In the genomic region with DNA sequence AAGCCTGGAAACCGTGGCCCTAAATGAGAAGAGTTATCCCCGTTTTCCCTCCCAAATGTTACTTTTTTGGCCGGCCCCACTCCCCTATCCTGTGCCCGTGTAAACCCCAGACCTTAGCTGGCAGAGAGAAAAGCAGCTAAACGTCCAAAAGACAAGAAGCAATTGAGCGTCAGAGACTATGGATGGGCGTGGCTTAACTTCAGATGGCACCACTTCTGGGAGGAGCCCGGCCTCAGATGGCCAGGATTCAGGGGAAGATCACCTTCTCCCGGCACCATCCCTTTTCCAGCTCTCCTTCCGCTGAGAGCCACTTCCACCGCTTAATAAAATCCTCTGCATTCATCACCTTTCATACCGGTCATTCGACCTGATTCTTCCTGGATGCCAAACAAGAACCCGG, we compare ENCODE assay signal across 20 cellular contexts.
DNase-seq lines count a peak whose midpoint lies in the region; ATAC-seq, FAIRE-seq and TF ChIP-seq lines count a peak whose summit lies in the region.
"Had no signal": no experiment of that assay in that cellular context is flagged by ENCODE, and none has a peak within 500 bp of the region (broad histone marks: within the 10 kb centered on the region; RNA-seq: fewer than 3 reads in every experiment).

No MANE protein-coding gene starts in this region.

- CTCF ChIA-PET in H1 (lab: Charles Lee; ENCODE audit: partially characterized antibody), result interaction anchor here (1.9 kb wide), 1 partner anchor 10 kb away, joined by 7 read pairs; no protein-coding TSS in a partner anchor

- no peak overlapping the region for H2BK15ac ChIP-seq in H1 (ENCODE audit: low read length)

- H4K20me1 ChIP-seq in H1 (replicated peaks in 1 of 2; ENCODE audit: control insufficient read depth in 1 of 2, insufficient read depth in 2 of 2, low read length in 2 of 2), result no peaks in the 10 kb centered on the region
- no peaks in the 10 kb centered on the region for H4K20me1 ChIP-seq in hepatocyte (ENCODE audit: insufficient read depth, poor library complexity, severe bottlenecking)

- FAIRE-seq in H1 (lab: Jason Lieb, UNC), result no peak
- FAIRE-seq: A204.1, D721Med, GM12892, GM18507 had no signal

- no peak overlapping the region for H2BK20ac ChIP-seq in H1 (ENCODE audit: low read length)

- H3K36me3 ChIP-seq in HUES6 (ENCODE audit: control insufficient read depth, insufficient read depth, low read length) (no peaks in the 10 kb centered on the region), H1 (ENCODE audit: control insufficient read depth in 2 of 4, insufficient read depth in 4 of 4, low read length in 3 of 4) (no peaks in the 10 kb centered on the region), hepatocyte (replicated peaks; ENCODE audit: insufficient read depth, low read depth) (no peaks in the 10 kb centered on the region)
- H3K36me3 ChIP-seq: BE2C had no signal

- H2AFZ ChIP-seq in H1 (ENCODE audit: low read length) (peak overlapping the region; percentile 94), hepatocyte (no peak overlapping the region)
- H2AFZ ChIP-seq: GM23248 had no signal

- H3K23ac ChIP-seq in H1 (ENCODE audit: insufficient read length), result no peak overlapping the region

- H3K56ac ChIP-seq in H1 (replicated peaks; ENCODE audit: insufficient read length, low read depth, low read length), result no peak overlapping the region

- no peak overlapping the region for H4K91ac ChIP-seq in H1 (replicated peaks; ENCODE audit: insufficient read length, low read length)

- H4K8ac ChIP-seq in H1 (ENCODE audit: extremely low read depth, insufficient read depth, low read length), result no peak overlapping the region

- H2AK5ac ChIP-seq in H1 (ENCODE audit: low read depth, low read length), result no peak overlapping the region

- no peaks in the 10 kb centered on the region for H3K4me1 ChIP-seq in HUES6 (ENCODE audit: control insufficient read depth, insufficient read depth, low read length)
- no peaks in the 10 kb centered on the region for H3K4me1 ChIP-seq in H1 (replicated peaks in 1 of 4; ENCODE audit: control insufficient read depth in 3 of 4, insufficient read depth in 4 of 4, low read length in 3 of 4)
- H3K4me1 ChIP-seq in hepatocyte (ENCODE audit: insufficient read depth), result no peaks in the 10 kb centered on the region
- H3K4me1 ChIP-seq: BE2C, Caco-2 had no signal

- H3K27me3 ChIP-seq in HUES6 (ENCODE audit: control insufficient read depth, insufficient read depth, low read length) (no peaks in the 10 kb centered on the region), H1 (replicated peaks in 1 of 4; ENCODE audit: control insufficient read depth in 3 of 4, extremely low read depth in 1 of 4, insufficient read depth in 3 of 4, low read length in 3 of 4) (no peaks in the 10 kb centered on the region), hepatocyte (no peaks in the 10 kb centered on the region)
- H3K27me3 ChIP-seq: BE2C had no signal

- no peaks in the 10 kb centered on the region for H3K79me2 ChIP-seq in H1 (ENCODE audit: control insufficient read depth in 1 of 2, insufficient read depth in 2 of 2, low read length in 2 of 2)
- H3K79me2 ChIP-seq in hepatocyte, result no peaks in the 10 kb centered on the region

- H3K79me1 ChIP-seq in H1 (ENCODE audit: low read depth, low read length), result no peaks in the 10 kb centered on the region

- H3K18ac ChIP-seq in H1 (ENCODE audit: extremely low read depth, low read length), result no peak overlapping the region

- H3K27ac ChIP-seq in HUES6 (ENCODE audit: low read depth, low read length) (no peak overlapping the region), H1 (ENCODE audit: low read depth, low read length) (no peak overlapping the region), hepatocyte (no peak overlapping the region)
- H3K27ac ChIP-seq: GM23248 had no signal

- H3K4me3 ChIP-seq in HUES6 (ENCODE audit: low read depth, low read length) (peak overlapping the region; percentile 21; the same call in 1 of the 2 replicates), H1 (ENCODE audit: extremely low read depth in 1 of 4, insufficient read depth in 2 of 4, low read depth in 3 of 4, low read length in 4 of 4) (no peak overlapping the region), iPS-18c (ENCODE audit: insufficient read depth, low read depth, low read length) (peak overlapping the region; percentile 20; the same call in 1 of the 2 replicates), hepatocyte (no peak overlapping the region)
- H3K4me3 ChIP-seq: GM23248 had no signal

- H3K9me2 ChIP-seq in hepatocyte (replicated peaks; ENCODE audit: insufficient read depth), result no peaks in the 10 kb centered on the region

- H3K4me2 ChIP-seq in H1 (ENCODE audit: insufficient read depth in 1 of 2, low read depth in 2 of 2, low read length in 2 of 2), result no peak overlapping the region
- H3K4me2 ChIP-seq in hepatocyte, result no peak overlapping the region

- H2BK12ac ChIP-seq in H1 (ENCODE audit: low read depth, low read length), result no peak overlapping the region

- no peak for TF ChIP-seq CTCF in H1 (IDR thresholded peaks at IDR 0.05; ENCODE audit: control extremely low read depth in 1 of 3, insufficient read depth in 1 of 3, low read depth in 1 of 3, low read length in 3 of 3)
- TF ChIP-seq CTCF in hepatocyte (IDR thresholded peaks at IDR 0.05; ENCODE audit: poor library complexity), result no peak

- ATAC-seq in HG02759 (IDR thresholded peaks at IDR 0.05; ENCODE audit: unreplicated experiment), result no peak

- no peak overlapping the region for H3K14ac ChIP-seq in H1 (ENCODE audit: insufficient read length)

- no peaks in the 10 kb centered on the region for H3K23me2 ChIP-seq in H1 (ENCODE audit: low read depth, low read length)

- H3K9me3 ChIP-seq in HUES6 (ENCODE audit: control insufficient read depth, insufficient read depth, low read depth, low read length) (peaks cover 4% of the 10 kb centered on the region), H1 (ENCODE audit: insufficient read depth in 2 of 2, low read depth in 1 of 2, low read length in 1 of 2) (no peaks in the 10 kb centered on the region), iPS-18c (ENCODE audit: control insufficient read depth, insufficient read depth, low read length) (no peaks in the 10 kb centered on the region), hepatocyte (ENCODE audit: low read depth) (no peaks in the 10 kb centered on the region)
- H3K9me3 ChIP-seq: BE2C, Caco-2 had no signal

- DNase-seq in H1 (ENCODE audit: low read depth in 1 of 2, low spot score in 2 of 2) (no peak), hepatocyte (ENCODE audit: low spot score) (no peak)
- no peak for DNase-seq in stimulated activated CD4-positive, alpha-beta T cell treated with anti-CD3 and anti-CD28 coated beads, Interleukin-2, amount 100 ng/mL, for 48 hours
- DNase-seq: ACHN; BE2C; C1 segment of cervical spinal cord; Caco-2; CD4-positive, CD25-positive, alpha-beta regulatory T cell; DMS79; GDM1; GM23248; HCEC 1CT; HFFc6 had no signal

- no peak overlapping the region for H2BK5ac ChIP-seq in H1 (ENCODE audit: low read depth, low read length)

- no peak overlapping the region for H4K5ac ChIP-seq in H1 (ENCODE audit: insufficient read length, low read depth, low read length)

- H2BK120ac ChIP-seq in H1 (replicated peaks; ENCODE audit: low read depth, low read length), result no peak overlapping the region

- POLR2A ChIA-PET in H1 (lab: Charles Lee; ENCODE audit: partially characterized antibody), result no interaction called here

- WGBS in H1 (ENCODE audit: extremely low coverage in 1 of 2, insufficient coverage in 1 of 2, insufficient read length in 1 of 2, insufficient replicate concordance in 2 of 2, low coverage in 1 of 2, low lambda C conversion rate in 2 of 2, missing lambda C conversion rate in 1 of 2), 2 experiments, result 85% methylated on average over 14 of the region's 14 CpGs; no CpG with 5 or more reads in 1 of the 2 experiments
- 87% methylated on average over 14 of the region's 14 CpGs for WGBS in hepatocyte (ENCODE audit: low lambda C conversion rate, missing lambda C conversion rate)

- TF ChIP-seq POLR2A in H1 (IDR thresholded peaks at IDR 0.05; ENCODE audit: control extremely low read depth in 1 of 2, low read depth in 2 of 2, low read length in 2 of 2), result no peak

- no peak overlapping the region for H3K9ac ChIP-seq in HUES6 (ENCODE audit: low read length)
- no peak overlapping the region for H3K9ac ChIP-seq in H1 (replicated peaks in 1 of 4; ENCODE audit: extremely low read depth in 1 of 4, low read depth in 3 of 4, low read length in 3 of 4)
- H3K9ac ChIP-seq: GM23248 had no signal

- no peak for TF ChIP-seq EP300 in H1 (IDR thresholded peaks at IDR 0.05; ENCODE audit: borderline replicate concordance in 1 of 2, low read depth in 2 of 2, low read length in 2 of 2)

- no peak for TF ChIP-seq RAD21 in H1 (IDR thresholded peaks at IDR 0.05 in 1 of 2, conservative IDR thresholded peaks at IDR 0.05 in 1 of 2; ENCODE audit: low read depth in 2 of 2, low read length in 2 of 2)

- no peak overlapping the region for H3K4ac ChIP-seq in H1 (replicated peaks; ENCODE audit: insufficient read length, low read depth, low read length)

TF ChIP-seq in H1, 55 proteins besides CTCF, POLR2A, EP300 and RAD21 (continues in another document):
- TF ChIP-seq, protein P1, sequence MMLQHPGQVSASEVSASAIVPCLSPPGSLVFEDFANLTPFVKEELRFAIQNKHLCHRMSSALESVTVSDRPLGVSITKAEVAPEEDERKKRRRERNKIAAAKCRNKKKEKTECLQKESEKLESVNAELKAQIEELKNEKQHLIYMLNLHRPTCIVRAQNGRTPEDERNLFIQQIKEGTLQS (IDR thresholded peaks at IDR 0.05; ENCODE audit: insufficient read depth, low read depth, low read length), result no peak
- no peak for TF ChIP-seq SIN3A (conservative IDR thresholded peaks at IDR 0.05 in 1 of 2, IDR thresholded peaks at IDR 0.05 in 1 of 2; ENCODE audit: low read depth in 1 of 2, low read length in 2 of 2)
- TF ChIP-seq SP4 (IDR thresholded peaks at IDR 0.05; ENCODE audit: low read length), result no peak
- no peak for TF ChIP-seq KDM4A (IDR thresholded peaks at IDR 0.05; ENCODE audit: low read depth, low read length, severe bottlenecking)
- no peak for TF ChIP-seq TAF7 (optimal IDR thresholded peaks at IDR 0.05; ENCODE audit: borderline replicate concordance, low read depth, low read length)
- no peak for TF ChIP-seq KDM1A (IDR thresholded peaks at IDR 0.05; ENCODE audit: borderline replicate concordance, low read length)
- TF ChIP-seq RXRA (IDR thresholded peaks at IDR 0.05; ENCODE audit: insufficient read depth, low read depth, low read length), result no peak
- TF ChIP-seq, protein P2, sequence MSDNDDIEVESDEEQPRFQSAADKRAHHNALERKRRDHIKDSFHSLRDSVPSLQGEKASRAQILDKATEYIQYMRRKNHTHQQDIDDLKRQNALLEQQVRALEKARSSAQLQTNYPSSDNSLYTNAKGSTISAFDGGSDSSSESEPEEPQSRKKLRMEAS (IDR thresholded peaks at IDR 0.05), result no peak
- TF ChIP-seq GTF2F1 (IDR thresholded peaks at IDR 0.05; ENCODE audit: borderline replicate concordance, low read depth, low read length), result no peak
- TF ChIP-seq HDAC6 (IDR thresholded peaks at IDR 0.05; ENCODE audit: low read depth, low read length), result no peak
- no peak for TF ChIP-seq SAP30 (IDR thresholded peaks at IDR 0.05; ENCODE audit: insufficient read depth, insufficient replicate concordance, low read length)
- no peak for TF ChIP-seq KDM5A (IDR thresholded peaks at IDR 0.05; ENCODE audit: low read length)
- no peak for TF ChIP-seq TEAD4 (IDR thresholded peaks at IDR 0.05; ENCODE audit: low read depth, low read length)
- no peak for TF ChIP-seq CHD1 (IDR thresholded peaks at IDR 0.05; ENCODE audit: low read depth, low read length)

Comparison
In these comparisons a context has a peak if more than half of its experiments do, and no peak if none do; other contexts are left out.
1. H3K4me3 ChIP-seq: peak in HUES6 (single experiment) and iPS-18c (single experiment); none in H1 (0 of 4) and hepatocyte (single experiment).